In the genomic region with DNA sequence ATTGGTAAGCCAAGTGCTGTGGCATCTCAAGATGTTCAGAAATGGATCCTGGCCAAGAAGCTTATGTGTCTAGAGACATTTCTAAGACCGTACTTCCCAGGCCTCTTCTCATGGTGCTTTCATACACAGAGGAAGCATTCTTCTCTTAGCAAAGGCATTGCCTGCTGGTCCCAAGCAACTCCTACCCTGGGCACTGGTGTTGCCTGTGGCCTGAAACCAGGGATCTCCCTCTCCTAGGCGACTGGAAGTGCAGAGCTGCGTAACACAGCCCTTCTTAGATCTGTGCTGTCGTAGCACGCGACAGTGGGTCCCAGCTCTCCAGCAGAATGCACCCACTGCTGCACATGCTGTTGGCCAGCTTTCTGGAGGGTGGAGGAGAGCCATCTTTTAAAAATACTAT, we compare ENCODE assay signal across 25 cellular contexts.
DNase-seq lines count a peak whose midpoint lies in the region; ATAC-seq and TF ChIP-seq lines count a peak whose summit lies in the region.
"Had no signal": no experiment of that assay in that cellular context is flagged by ENCODE, and none has a peak within 500 bp of the region (broad histone marks: within the 10 kb centered on the region; RNA-seq: fewer than 3 reads in every experiment).

No MANE protein-coding gene starts in this region.

- H3K4me1 ChIP-seq in SK-N-SH (ENCODE audit: control insufficient read depth in 1 of 2, insufficient read depth in 2 of 2, low read depth in 1 of 2, low read length in 1 of 2) (peaks cover 10 to 93% of the 10 kb centered on the region in 2 experiments; a peak in 3 of 4 replicates), OCI-LY1 (ENCODE audit: insufficient read depth, low read length, severe bottlenecking) (peaks cover 48% of the 10 kb centered on the region)
- H3K4me1 ChIP-seq: body of pancreas had no signal

- WGBS in SK-N-SH (ENCODE audit: low lambda C conversion rate), result 93% methylated on average over 6 of the region's 6 CpGs

- H4K20me1 ChIP-seq in SK-N-SH (ENCODE audit: insufficient read depth) (no peaks in the 10 kb centered on the region), OCI-LY1 (ENCODE audit: insufficient read depth, low read length) (no peaks in the 10 kb centered on the region)

- H3K4me3 ChIP-seq in SK-N-SH (ENCODE audit: low read depth in 2 of 2, low read length in 1 of 2) (no peak overlapping the region), OCI-LY1 (ENCODE audit: low read depth, low read length, poor library complexity, severe bottlenecking) (no peak overlapping the region)
- H3K4me3 ChIP-seq: A549, body of pancreas, esophagus squamous epithelium, gastroesophageal sphincter, lung, right atrium auricular region, stomach, upper lobe of right lung had no signal

- no peaks in the 10 kb centered on the region for H3K9me3 ChIP-seq in SK-N-SH
- H3K9me3 ChIP-seq in OCI-LY1 (ENCODE audit: low read length), result no peaks in the 10 kb centered on the region
- H3K9me3 ChIP-seq: A549, body of pancreas, esophagus squamous epithelium, gastroesophageal sphincter, right atrium auricular region, stomach, upper lobe of right lung had no signal

- H3K9ac ChIP-seq in SK-N-SH, result no peak overlapping the region
- H3K9ac ChIP-seq in OCI-LY1 (ENCODE audit: low read length), result no peak overlapping the region

- no peak for ATAC-seq in SK-N-SH treated with all-trans-retinoic acid at 6 μM for 48 hours
- ATAC-seq: A549; activated CD4-positive, CD25-positive, alpha-beta regulatory T cell treated with anti-CD3 and anti-CD28 coated beads, Interleukin-2, amount 50 U/mL, for 24 hours; activated T-cell treated with anti-CD3 and anti-CD28 coated beads, Interleukin-2, amount 50 U/mL, for 72 hours; body of pancreas; gastroesophageal sphincter; HCT116; upper lobe of right lung had no signal

- CTCF ChIA-PET in SK-N-SH (lab: Yijun Ruan, JAX), result interaction anchor here (1.0 to 2.4 kb wide), 11 partner anchors 10 to 318 kb away, joined by 3 to 11 read pairs (median 5); no protein-coding TSS in a partner anchor

- H2AFZ ChIP-seq in SK-N-SH (ENCODE audit: low read depth) (no peak overlapping the region), OCI-LY1 (ENCODE audit: low read length) (no peak overlapping the region)

- TF ChIP-seq RAD21 in SK-N-SH (IDR thresholded peaks at IDR 0.05; ENCODE audit: low read length), result no peak

- H3K9me2 ChIP-seq in SK-N-SH (no peaks in the 10 kb centered on the region), OCI-LY1 (ENCODE audit: low read depth, low read length) (no peaks in the 10 kb centered on the region)

- H3K4me2 ChIP-seq in SK-N-SH (no peak overlapping the region), OCI-LY1 (ENCODE audit: low read length) (no peak overlapping the region)

- POLR2A ChIA-PET in SK-N-SH (lab: Yijun Ruan, JAX), result interaction anchor here (0.5 to 1.5 kb wide), 5 partner anchors 15 to 221 kb away, joined by 3 to 7 read pairs (median 4); no protein-coding TSS in a partner anchor

- no peaks in the 10 kb centered on the region for H3K27me3 ChIP-seq in SK-N-SH (ENCODE audit: insufficient read depth)
- no peaks in the 10 kb centered on the region for H3K27me3 ChIP-seq in OCI-LY1 (ENCODE audit: insufficient read depth, low read length)
- H3K27me3 ChIP-seq: body of pancreas, esophagus squamous epithelium, gastroesophageal sphincter, right atrium auricular region, stomach, upper lobe of right lung had no signal

- DNase-seq in SK-N-SH (no peak), foreskin melanocyte (peak; percentile 89), superior temporal gyrus (ENCODE audit: extremely low spot score) (peak; percentile 64), NCI-H2196 treated with DMSO at 0.1 percent for 48 hours (lab: John Stamatoyannopoulos, UW; ENCODE audit: unreplicated experiment) (no peak), 8988T (no peak), SHP77 treated with DMSO at 0.1 percent for 48 hours (lab: John Stamatoyannopoulos, UW) (no peak)
- DNase-seq: activated T-cell treated with anti-CD3 and anti-CD28 coated beads, Interleukin-2, amount 50 U/mL, for 72 hours; body of pancreas; esophagus squamous epithelium; GF-D8; KBM-7; kidney; MV-4-11; stimulated activated CD4-positive, alpha-beta T cell treated with anti-CD3 and anti-CD28 coated beads, Interleukin-12 subunit alpha, Interleukin-12 subunit beta, amount 100 ng/mL, for 4 hours; stomach; T1000; upper lobe of right lung had no signal

- H3F3A ChIP-seq in SK-N-SH (replicated peaks; ENCODE audit: insufficient read depth) (no peaks in the 10 kb centered on the region), OCI-LY1 (ENCODE audit: insufficient read depth, low read length) (no peaks in the 10 kb centered on the region)

- TF ChIP-seq EP300 in SK-N-SH (IDR thresholded peaks at IDR 0.05; ENCODE audit: borderline replicate concordance in 1 of 2, low read depth in 1 of 2, low read length in 1 of 2), result no peak; a peak in 1 of 4 replicates

- H3K79me2 ChIP-seq in SK-N-SH (ENCODE audit: insufficient read depth), result no peaks in the 10 kb centered on the region
- no peaks in the 10 kb centered on the region; the same call in 1 of the 2 replicates for H3K79me2 ChIP-seq in OCI-LY1 (ENCODE audit: insufficient read depth, low read length)

- H3K36me3 ChIP-seq in SK-N-SH (replicated peaks in 1 of 2; ENCODE audit: control insufficient read depth in 1 of 2, insufficient read depth in 2 of 2, low read length in 1 of 2) (peaks cover 0 to 5% of the 10 kb centered on the region in 2 experiments), OCI-LY1 (ENCODE audit: insufficient read depth, low read length) (peaks cover 80% of the 10 kb centered on the region; the same call in 1 of the 2 replicates)
- H3K36me3 ChIP-seq: esophagus squamous epithelium, gastroesophageal sphincter, right atrium auricular region, upper lobe of right lung had no signal

- TF ChIP-seq CTCF in SK-N-SH (IDR thresholded peaks at IDR 0.05), result no peak
- TF ChIP-seq CTCF in OCI-LY1 (IDR thresholded peaks at IDR 0.05; ENCODE audit: low read length), result no peak

- H3K27ac ChIP-seq in SK-N-SH (ENCODE audit: low read depth in 2 of 2, low read length in 1 of 2) (peak overlapping the region in 1 of 2 experiments; percentile 100; a peak in 2 of 4 replicates), OCI-LY1 (ENCODE audit: low read depth, low read length, poor library complexity, severe bottlenecking) (peak overlapping the region; percentile 99)
- H3K27ac ChIP-seq: body of pancreas, esophagus squamous epithelium, gastroesophageal sphincter, right atrium auricular region, stomach, upper lobe of right lung had no signal

TF ChIP-seq in SK-N-SH, 30 proteins besides CTCF, POLR2A, EP300 and RAD21:
- TF ChIP-seq GATA2 (CRISPR knock-in tag; IDR thresholded peaks at IDR 0.05) (0 out of 2 replicates have a peak, but pooled peaks have one; percentile 3), NRF1 (IDR thresholded peaks at IDR 0.05; ENCODE audit: low read depth, low read length) (no peak)

TF ChIP-seq in SK-N-SH treated with all-trans-retinoic acid at 6 μM for 48 hours, 23 proteins besides CTCF, POLR2A, EP300 and RAD21:
- TF ChIP-seq, protein P1, sequence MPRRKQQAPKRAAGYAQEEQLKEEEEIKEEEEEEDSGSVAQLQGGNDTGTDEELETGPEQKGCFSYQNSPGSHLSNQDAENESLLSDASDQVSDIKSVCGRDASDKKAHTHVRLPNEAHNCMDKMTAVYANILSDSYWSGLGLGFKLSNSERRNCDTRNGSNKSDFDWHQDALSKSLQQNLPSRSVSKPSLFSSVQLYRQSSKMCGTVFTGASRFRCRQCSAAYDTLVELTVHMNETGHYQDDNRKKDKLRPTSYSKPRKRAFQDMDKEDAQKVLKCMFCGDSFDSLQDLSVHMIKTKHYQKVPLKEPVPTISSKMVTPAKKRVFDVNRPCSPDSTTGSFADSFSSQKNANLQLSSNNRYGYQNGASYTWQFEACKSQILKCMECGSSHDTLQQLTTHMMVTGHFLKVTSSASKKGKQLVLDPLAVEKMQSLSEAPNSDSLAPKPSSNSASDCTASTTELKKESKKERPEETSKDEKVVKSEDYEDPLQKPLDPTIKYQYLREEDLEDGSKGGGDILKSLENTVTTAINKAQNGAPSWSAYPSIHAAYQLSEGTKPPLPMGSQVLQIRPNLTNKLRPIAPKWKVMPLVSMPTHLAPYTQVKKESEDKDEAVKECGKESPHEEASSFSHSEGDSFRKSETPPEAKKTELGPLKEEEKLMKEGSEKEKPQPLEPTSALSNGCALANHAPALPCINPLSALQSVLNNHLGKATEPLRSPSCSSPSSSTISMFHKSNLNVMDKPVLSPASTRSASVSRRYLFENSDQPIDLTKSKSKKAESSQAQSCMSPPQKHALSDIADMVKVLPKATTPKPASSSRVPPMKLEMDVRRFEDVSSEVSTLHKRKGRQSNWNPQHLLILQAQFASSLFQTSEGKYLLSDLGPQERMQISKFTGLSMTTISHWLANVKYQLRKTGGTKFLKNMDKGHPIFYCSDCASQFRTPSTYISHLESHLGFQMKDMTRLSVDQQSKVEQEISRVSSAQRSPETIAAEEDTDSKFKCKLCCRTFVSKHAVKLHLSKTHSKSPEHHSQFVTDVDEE (CRISPR knock-in tag; IDR thresholded peaks at IDR 0.05), result no peak

Comparison
In these comparisons a context has a peak if more than half of its experiments do, and no peak if none do; other contexts are left out.
1. DNase-seq: peak in foreskin melanocyte (single experiment) and superior temporal gyrus (single experiment); none in SK-N-SH (single experiment), NCI-H2196 treated with DMSO at 0.1 percent for 48 hours (single experiment), 8988T (single experiment) and SHP77 treated with DMSO at 0.1 percent for 48 hours (single experiment).